ENCODE assay signal across 20 cellular contexts in genomic region chr10:108388716-108389115, GRCh38.
"Had no signal": no experiment of that assay in that cellular context is flagged by ENCODE, and none has a peak within 500 bp of the region (broad histone marks: within the 10 kb centered on the region; RNA-seq: fewer than 3 reads in every experiment).

No MANE protein-coding gene starts in this region.

- H2AFZ ChIP-seq: neural progenitor cell had no signal

- H3K36me3 Mint-ChIP-seq: activated CD4-positive, alpha-beta memory T cell treated with anti-CD3 and anti-CD28 coated beads for 36 hours; activated naive CD8-positive, alpha-beta T cell treated with anti-CD3 and anti-CD28 coated beads for 36 hours; brain; naive B cell; neural progenitor cell had no signal

- ATAC-seq: activated CD4-positive, alpha-beta T cell treated with anti-CD3 and anti-CD28 coated beads for 36 hours; gastroesophageal sphincter; heart right ventricle; right cardiac atrium had no signal

- H3K4me3 ChIP-seq: gastroesophageal sphincter, heart right ventricle, left ventricle myocardium inferior, neural progenitor cell, prostate gland, suprapubic skin had no signal

- H3K27ac Mint-ChIP-seq: activated CD4-positive, alpha-beta memory T cell treated with anti-CD3 and anti-CD28 coated beads for 36 hours; activated CD4-positive, alpha-beta T cell treated with anti-CD3 and anti-CD28 coated beads for 36 hours; activated naive CD8-positive, alpha-beta T cell treated with anti-CD3 and anti-CD28 coated beads for 36 hours; brain; naive B cell; neural progenitor cell; stimulated activated naive CD8-positive, alpha-beta T cell treated with anti-CD3 and anti-CD28 coated beads, Interleukin-15, Interleukin-2, amounts not matched to agents 100 ng/mL and 50 ng/mL, for 24 hours had no signal

- H3K4me1 ChIP-seq: gastroesophageal sphincter, heart right ventricle, left ventricle myocardium inferior, neural progenitor cell, prostate gland, suprapubic skin had no signal

- H3K9me3 Mint-ChIP-seq: activated naive CD8-positive, alpha-beta T cell treated with anti-CD3 and anti-CD28 coated beads for 36 hours; neural progenitor cell had no signal

- H3K4me1 Mint-ChIP-seq: activated CD4-positive, alpha-beta T cell treated with anti-CD3 and anti-CD28 coated beads for 36 hours; activated naive CD8-positive, alpha-beta T cell treated with anti-CD3 and anti-CD28 coated beads for 36 hours; naive B cell had no signal

- H3K4me3 Mint-ChIP-seq: activated CD4-positive, alpha-beta memory T cell treated with anti-CD3 and anti-CD28 coated beads for 36 hours; activated CD4-positive, alpha-beta T cell treated with anti-CD3 and anti-CD28 coated beads for 36 hours; activated naive CD8-positive, alpha-beta T cell treated with anti-CD3 and anti-CD28 coated beads for 36 hours; brain; naive B cell; neural progenitor cell; stimulated activated naive CD8-positive, alpha-beta T cell treated with anti-CD3 and anti-CD28 coated beads, Interleukin-15, Interleukin-2, amounts not matched to agents 100 ng/mL and 50 ng/mL, for 24 hours had no signal

- H3K4me2 ChIP-seq: neural progenitor cell had no signal

- H3K9me3 ChIP-seq: gastroesophageal sphincter, heart right ventricle, left ventricle myocardium inferior, prostate gland, suprapubic skin had no signal

- DNase-seq: activated CD4-positive, alpha-beta memory T cell treated with anti-CD3 and anti-CD28 coated beads for 36 hours; activated CD4-positive, alpha-beta T cell treated with anti-CD3 and anti-CD28 coated beads for 36 hours; activated naive CD8-positive, alpha-beta T cell treated with anti-CD3 and anti-CD28 coated beads for 36 hours; activated T-cell treated with anti-CD3 and anti-CD28 coated beads for 4 hours; amygdala; caudate nucleus; heart right ventricle; kidney glomerular epithelial cell; left ventricle myocardium inferior; mammary epithelial cell; naive B cell; right cardiac atrium; T-helper 2 cell; trophoblast cell had no signal

- H3K36me3 ChIP-seq: gastroesophageal sphincter, heart right ventricle, left ventricle myocardium inferior, neural progenitor cell, prostate gland, suprapubic skin had no signal

- H3K9ac ChIP-seq: neural progenitor cell had no signal

- H3K27me3 Mint-ChIP-seq: activated CD4-positive, alpha-beta memory T cell treated with anti-CD3 and anti-CD28 coated beads for 36 hours; activated CD4-positive, alpha-beta T cell treated with anti-CD3 and anti-CD28 coated beads for 36 hours; activated naive CD8-positive, alpha-beta T cell treated with anti-CD3 and anti-CD28 coated beads for 36 hours; naive B cell; stimulated activated naive CD8-positive, alpha-beta T cell treated with anti-CD3 and anti-CD28 coated beads, Interleukin-15, Interleukin-2, amounts not matched to agents 100 ng/mL and 50 ng/mL, for 24 hours had no signal

- H3K27me3 ChIP-seq: gastroesophageal sphincter, neural progenitor cell, suprapubic skin had no signal

- H3K27ac ChIP-seq: gastroesophageal sphincter, heart right ventricle, left ventricle myocardium inferior, neural progenitor cell, prostate gland, suprapubic skin had no signal
